ENCODE assay signal across 1 cellular context in genomic region chr9:91361294-91362201, GRCh38.
A peak's percentile ranks its signal among the peaks of the same experiment; 100 is the strongest.
TF ChIP-seq lines count a peak whose summit lies in the region.

Gene AUH (minus strand): TSS chr9:91361918. CDS start chr9:91361889, 29 bp downstream.

TF ChIP-seq in K562, 482 proteins besides CTCF, POLR2A, EP300 and RAD21 (continued from another document and continues in another):
- TF ChIP-seq, protein P1, sequence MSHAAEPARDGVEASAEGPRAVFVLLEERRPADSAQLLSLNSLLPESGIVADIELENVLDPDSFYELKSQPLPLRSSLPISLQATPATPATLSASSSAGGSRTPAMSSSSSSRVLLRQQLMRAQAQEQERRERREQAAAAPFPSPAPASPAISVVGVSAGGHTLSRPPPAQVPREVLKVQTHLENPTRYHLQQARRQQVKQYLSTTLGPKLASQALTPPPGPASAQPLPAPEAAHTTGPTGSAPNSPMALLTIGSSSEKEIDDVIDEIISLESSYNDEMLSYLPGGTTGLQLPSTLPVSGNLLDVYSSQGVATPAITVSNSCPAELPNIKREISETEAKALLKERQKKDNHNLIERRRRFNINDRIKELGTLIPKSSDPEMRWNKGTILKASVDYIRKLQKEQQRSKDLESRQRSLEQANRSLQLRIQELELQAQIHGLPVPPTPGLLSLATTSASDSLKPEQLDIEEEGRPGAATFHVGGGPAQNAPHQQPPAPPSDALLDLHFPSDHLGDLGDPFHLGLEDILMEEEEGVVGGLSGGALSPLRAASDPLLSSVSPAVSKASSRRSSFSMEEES (CRISPR knock-in tag; IDR thresholded peaks at IDR 0.05): no peak
- TF ChIP-seq, protein P2, sequence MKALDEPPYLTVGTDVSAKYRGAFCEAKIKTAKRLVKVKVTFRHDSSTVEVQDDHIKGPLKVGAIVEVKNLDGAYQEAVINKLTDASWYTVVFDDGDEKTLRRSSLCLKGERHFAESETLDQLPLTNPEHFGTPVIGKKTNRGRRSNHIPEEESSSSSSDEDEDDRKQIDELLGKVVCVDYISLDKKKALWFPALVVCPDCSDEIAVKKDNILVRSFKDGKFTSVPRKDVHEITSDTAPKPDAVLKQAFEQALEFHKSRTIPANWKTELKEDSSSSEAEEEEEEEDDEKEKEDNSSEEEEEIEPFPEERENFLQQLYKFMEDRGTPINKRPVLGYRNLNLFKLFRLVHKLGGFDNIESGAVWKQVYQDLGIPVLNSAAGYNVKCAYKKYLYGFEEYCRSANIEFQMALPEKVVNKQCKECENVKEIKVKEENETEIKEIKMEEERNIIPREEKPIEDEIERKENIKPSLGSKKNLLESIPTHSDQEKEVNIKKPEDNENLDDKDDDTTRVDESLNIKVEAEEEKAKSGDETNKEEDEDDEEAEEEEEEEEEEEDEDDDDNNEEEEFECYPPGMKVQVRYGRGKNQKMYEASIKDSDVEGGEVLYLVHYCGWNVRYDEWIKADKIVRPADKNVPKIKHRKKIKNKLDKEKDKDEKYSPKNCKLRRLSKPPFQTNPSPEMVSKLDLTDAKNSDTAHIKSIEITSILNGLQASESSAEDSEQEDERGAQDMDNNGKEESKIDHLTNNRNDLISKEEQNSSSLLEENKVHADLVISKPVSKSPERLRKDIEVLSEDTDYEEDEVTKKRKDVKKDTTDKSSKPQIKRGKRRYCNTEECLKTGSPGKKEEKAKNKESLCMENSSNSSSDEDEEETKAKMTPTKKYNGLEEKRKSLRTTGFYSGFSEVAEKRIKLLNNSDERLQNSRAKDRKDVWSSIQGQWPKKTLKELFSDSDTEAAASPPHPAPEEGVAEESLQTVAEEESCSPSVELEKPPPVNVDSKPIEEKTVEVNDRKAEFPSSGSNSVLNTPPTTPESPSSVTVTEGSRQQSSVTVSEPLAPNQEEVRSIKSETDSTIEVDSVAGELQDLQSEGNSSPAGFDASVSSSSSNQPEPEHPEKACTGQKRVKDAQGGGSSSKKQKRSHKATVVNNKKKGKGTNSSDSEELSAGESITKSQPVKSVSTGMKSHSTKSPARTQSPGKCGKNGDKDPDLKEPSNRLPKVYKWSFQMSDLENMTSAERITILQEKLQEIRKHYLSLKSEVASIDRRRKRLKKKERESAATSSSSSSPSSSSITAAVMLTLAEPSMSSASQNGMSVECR (CRISPR knock-in tag; IDR thresholded peaks at IDR 0.05): peak; percentile 83
- TF ChIP-seq ZNF324 (CRISPR knock-in tag; IDR thresholded peaks at IDR 0.05) (no peak), ZNF217 (CRISPR knock-in tag; IDR thresholded peaks at IDR 0.05) (no peak), SAP30 (IDR thresholded peaks at IDR 0.05; ENCODE audit: borderline replicate concordance, insufficient read depth, low read depth, low read length, poor library complexity, severe bottlenecking) (peak; percentile 80), TARDBP (IDR thresholded peaks at IDR 0.05) (no peak), KDM2B (CRISPR knock-in tag; IDR thresholded peaks at IDR 0.05) (no peak), ZFP1 (CRISPR knock-in tag; IDR thresholded peaks at IDR 0.05) (no peak), RB1 (IDR thresholded peaks at IDR 0.05; ENCODE audit: low read depth) (peak; percentile 42), CUX1 (CRISPR knock-in tag; IDR thresholded peaks at IDR 0.05) (no peak), ZNF143 (CRISPR knock-in tag; IDR thresholded peaks at IDR 0.05) (no peak), SREBF1 (IDR thresholded peaks at IDR 0.05; ENCODE audit: borderline replicate concordance, low read depth, low read length) (no peak), FOXP1 (CRISPR knock-in tag; IDR thresholded peaks at IDR 0.05) (peak; percentile 75; the same call in 1 of the 2 replicates)
- TF ChIP-seq, protein P3, sequence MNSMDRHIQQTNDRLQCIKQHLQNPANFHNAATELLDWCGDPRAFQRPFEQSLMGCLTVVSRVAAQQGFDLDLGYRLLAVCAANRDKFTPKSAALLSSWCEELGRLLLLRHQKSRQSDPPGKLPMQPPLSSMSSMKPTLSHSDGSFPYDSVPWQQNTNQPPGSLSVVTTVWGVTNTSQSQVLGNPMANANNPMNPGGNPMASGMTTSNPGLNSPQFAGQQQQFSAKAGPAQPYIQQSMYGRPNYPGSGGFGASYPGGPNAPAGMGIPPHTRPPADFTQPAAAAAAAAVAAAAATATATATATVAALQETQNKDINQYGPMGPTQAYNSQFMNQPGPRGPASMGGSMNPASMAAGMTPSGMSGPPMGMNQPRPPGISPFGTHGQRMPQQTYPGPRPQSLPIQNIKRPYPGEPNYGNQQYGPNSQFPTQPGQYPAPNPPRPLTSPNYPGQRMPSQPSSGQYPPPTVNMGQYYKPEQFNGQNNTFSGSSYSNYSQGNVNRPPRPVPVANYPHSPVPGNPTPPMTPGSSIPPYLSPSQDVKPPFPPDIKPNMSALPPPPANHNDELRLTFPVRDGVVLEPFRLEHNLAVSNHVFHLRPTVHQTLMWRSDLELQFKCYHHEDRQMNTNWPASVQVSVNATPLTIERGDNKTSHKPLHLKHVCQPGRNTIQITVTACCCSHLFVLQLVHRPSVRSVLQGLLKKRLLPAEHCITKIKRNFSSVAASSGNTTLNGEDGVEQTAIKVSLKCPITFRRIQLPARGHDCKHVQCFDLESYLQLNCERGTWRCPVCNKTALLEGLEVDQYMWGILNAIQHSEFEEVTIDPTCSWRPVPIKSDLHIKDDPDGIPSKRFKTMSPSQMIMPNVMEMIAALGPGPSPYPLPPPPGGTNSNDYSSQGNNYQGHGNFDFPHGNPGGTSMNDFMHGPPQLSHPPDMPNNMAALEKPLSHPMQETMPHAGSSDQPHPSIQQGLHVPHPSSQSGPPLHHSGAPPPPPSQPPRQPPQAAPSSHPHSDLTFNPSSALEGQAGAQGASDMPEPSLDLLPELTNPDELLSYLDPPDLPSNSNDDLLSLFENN (IDR thresholded peaks at IDR 0.05; ENCODE audit: low read depth in 2 of 2, low read length in 2 of 2): no peak
- TF ChIP-seq, protein P4, sequence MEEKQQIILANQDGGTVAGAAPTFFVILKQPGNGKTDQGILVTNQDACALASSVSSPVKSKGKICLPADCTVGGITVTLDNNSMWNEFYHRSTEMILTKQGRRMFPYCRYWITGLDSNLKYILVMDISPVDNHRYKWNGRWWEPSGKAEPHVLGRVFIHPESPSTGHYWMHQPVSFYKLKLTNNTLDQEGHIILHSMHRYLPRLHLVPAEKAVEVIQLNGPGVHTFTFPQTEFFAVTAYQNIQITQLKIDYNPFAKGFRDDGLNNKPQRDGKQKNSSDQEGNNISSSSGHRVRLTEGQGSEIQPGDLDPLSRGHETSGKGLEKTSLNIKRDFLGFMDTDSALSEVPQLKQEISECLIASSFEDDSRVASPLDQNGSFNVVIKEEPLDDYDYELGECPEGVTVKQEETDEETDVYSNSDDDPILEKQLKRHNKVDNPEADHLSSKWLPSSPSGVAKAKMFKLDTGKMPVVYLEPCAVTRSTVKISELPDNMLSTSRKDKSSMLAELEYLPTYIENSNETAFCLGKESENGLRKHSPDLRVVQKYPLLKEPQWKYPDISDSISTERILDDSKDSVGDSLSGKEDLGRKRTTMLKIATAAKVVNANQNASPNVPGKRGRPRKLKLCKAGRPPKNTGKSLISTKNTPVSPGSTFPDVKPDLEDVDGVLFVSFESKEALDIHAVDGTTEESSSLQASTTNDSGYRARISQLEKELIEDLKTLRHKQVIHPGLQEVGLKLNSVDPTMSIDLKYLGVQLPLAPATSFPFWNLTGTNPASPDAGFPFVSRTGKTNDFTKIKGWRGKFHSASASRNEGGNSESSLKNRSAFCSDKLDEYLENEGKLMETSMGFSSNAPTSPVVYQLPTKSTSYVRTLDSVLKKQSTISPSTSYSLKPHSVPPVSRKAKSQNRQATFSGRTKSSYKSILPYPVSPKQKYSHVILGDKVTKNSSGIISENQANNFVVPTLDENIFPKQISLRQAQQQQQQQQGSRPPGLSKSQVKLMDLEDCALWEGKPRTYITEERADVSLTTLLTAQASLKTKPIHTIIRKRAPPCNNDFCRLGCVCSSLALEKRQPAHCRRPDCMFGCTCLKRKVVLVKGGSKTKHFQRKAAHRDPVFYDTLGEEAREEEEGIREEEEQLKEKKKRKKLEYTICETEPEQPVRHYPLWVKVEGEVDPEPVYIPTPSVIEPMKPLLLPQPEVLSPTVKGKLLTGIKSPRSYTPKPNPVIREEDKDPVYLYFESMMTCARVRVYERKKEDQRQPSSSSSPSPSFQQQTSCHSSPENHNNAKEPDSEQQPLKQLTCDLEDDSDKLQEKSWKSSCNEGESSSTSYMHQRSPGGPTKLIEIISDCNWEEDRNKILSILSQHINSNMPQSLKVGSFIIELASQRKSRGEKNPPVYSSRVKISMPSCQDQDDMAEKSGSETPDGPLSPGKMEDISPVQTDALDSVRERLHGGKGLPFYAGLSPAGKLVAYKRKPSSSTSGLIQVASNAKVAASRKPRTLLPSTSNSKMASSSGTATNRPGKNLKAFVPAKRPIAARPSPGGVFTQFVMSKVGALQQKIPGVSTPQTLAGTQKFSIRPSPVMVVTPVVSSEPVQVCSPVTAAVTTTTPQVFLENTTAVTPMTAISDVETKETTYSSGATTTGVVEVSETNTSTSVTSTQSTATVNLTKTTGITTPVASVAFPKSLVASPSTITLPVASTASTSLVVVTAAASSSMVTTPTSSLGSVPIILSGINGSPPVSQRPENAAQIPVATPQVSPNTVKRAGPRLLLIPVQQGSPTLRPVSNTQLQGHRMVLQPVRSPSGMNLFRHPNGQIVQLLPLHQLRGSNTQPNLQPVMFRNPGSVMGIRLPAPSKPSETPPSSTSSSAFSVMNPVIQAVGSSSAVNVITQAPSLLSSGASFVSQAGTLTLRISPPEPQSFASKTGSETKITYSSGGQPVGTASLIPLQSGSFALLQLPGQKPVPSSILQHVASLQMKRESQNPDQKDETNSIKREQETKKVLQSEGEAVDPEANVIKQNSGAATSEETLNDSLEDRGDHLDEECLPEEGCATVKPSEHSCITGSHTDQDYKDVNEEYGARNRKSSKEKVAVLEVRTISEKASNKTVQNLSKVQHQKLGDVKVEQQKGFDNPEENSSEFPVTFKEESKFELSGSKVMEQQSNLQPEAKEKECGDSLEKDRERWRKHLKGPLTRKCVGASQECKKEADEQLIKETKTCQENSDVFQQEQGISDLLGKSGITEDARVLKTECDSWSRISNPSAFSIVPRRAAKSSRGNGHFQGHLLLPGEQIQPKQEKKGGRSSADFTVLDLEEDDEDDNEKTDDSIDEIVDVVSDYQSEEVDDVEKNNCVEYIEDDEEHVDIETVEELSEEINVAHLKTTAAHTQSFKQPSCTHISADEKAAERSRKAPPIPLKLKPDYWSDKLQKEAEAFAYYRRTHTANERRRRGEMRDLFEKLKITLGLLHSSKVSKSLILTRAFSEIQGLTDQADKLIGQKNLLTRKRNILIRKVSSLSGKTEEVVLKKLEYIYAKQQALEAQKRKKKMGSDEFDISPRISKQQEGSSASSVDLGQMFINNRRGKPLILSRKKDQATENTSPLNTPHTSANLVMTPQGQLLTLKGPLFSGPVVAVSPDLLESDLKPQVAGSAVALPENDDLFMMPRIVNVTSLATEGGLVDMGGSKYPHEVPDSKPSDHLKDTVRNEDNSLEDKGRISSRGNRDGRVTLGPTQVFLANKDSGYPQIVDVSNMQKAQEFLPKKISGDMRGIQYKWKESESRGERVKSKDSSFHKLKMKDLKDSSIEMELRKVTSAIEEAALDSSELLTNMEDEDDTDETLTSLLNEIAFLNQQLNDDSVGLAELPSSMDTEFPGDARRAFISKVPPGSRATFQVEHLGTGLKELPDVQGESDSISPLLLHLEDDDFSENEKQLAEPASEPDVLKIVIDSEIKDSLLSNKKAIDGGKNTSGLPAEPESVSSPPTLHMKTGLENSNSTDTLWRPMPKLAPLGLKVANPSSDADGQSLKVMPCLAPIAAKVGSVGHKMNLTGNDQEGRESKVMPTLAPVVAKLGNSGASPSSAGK (IDR thresholded peaks at IDR 0.05): 0 out of 2 replicates have a peak, but pooled peaks have one; percentile 19
- TF ChIP-seq, protein P5, sequence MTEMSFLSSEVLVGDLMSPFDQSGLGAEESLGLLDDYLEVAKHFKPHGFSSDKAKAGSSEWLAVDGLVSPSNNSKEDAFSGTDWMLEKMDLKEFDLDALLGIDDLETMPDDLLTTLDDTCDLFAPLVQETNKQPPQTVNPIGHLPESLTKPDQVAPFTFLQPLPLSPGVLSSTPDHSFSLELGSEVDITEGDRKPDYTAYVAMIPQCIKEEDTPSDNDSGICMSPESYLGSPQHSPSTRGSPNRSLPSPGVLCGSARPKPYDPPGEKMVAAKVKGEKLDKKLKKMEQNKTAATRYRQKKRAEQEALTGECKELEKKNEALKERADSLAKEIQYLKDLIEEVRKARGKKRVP (CRISPR knock-in tag; IDR thresholded peaks at IDR 0.05): no peak
- TF ChIP-seq, protein P6, sequence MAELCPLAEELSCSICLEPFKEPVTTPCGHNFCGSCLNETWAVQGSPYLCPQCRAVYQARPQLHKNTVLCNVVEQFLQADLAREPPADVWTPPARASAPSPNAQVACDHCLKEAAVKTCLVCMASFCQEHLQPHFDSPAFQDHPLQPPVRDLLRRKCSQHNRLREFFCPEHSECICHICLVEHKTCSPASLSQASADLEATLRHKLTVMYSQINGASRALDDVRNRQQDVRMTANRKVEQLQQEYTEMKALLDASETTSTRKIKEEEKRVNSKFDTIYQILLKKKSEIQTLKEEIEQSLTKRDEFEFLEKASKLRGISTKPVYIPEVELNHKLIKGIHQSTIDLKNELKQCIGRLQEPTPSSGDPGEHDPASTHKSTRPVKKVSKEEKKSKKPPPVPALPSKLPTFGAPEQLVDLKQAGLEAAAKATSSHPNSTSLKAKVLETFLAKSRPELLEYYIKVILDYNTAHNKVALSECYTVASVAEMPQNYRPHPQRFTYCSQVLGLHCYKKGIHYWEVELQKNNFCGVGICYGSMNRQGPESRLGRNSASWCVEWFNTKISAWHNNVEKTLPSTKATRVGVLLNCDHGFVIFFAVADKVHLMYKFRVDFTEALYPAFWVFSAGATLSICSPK (IDR thresholded peaks at IDR 0.05; ENCODE audit: borderline replicate concordance): no peak
